In the genomic region with DNA sequence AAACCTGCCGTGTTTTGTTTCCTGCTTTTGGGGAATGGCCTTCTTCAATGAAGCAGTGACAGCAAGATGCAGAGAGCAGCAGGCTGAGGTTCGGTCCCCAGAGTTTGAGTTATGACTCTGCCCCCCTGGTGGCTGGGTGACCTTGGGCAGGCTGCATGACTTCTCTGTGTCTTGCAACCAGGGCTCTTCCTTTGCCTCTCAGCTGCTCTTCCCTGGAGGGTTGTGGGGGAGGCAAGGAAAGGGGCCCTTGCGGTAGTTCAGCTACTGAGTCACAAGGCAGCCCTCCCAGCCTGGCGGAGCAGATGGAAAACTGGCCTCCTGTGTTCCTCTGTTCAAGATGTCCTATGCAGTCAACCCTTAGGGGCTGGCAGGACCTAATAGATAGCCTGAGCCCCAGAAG, we compare ENCODE assay signal across 1 cellular context.
TF ChIP-seq lines count a peak whose summit lies in the region.

No MANE protein-coding gene starts in this region.

TF ChIP-seq in liver, 16 proteins besides CTCF, POLR2A, EP300 and RAD21 (continued from another document):
- TF ChIP-seq, protein P1, sequence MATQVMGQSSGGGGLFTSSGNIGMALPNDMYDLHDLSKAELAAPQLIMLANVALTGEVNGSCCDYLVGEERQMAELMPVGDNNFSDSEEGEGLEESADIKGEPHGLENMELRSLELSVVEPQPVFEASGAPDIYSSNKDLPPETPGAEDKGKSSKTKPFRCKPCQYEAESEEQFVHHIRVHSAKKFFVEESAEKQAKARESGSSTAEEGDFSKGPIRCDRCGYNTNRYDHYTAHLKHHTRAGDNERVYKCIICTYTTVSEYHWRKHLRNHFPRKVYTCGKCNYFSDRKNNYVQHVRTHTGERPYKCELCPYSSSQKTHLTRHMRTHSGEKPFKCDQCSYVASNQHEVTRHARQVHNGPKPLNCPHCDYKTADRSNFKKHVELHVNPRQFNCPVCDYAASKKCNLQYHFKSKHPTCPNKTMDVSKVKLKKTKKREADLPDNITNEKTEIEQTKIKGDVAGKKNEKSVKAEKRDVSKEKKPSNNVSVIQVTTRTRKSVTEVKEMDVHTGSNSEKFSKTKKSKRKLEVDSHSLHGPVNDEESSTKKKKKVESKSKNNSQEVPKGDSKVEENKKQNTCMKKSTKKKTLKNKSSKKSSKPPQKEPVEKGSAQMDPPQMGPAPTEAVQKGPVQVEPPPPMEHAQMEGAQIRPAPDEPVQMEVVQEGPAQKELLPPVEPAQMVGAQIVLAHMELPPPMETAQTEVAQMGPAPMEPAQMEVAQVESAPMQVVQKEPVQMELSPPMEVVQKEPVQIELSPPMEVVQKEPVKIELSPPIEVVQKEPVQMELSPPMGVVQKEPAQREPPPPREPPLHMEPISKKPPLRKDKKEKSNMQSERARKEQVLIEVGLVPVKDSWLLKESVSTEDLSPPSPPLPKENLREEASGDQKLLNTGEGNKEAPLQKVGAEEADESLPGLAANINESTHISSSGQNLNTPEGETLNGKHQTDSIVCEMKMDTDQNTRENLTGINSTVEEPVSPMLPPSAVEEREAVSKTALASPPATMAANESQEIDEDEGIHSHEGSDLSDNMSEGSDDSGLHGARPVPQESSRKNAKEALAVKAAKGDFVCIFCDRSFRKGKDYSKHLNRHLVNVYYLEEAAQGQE (IDR thresholded peaks at IDR 0.05), result no peak
